In genomic region chr22:37610480-37611148, GRCh38 we compare ENCODE assay signal across 11 cellular contexts.
DNase-seq lines count a peak whose midpoint lies in the region; ATAC-seq, FAIRE-seq and TF ChIP-seq lines count a peak whose summit lies in the region.
"Had no signal": no experiment of that assay in that cellular context is flagged by ENCODE, and none has a peak within 500 bp of the region (broad histone marks: within the 10 kb centered on the region; RNA-seq: fewer than 3 reads in every experiment).

No MANE protein-coding gene starts in this region.

- peaks cover 41% of the 10 kb centered on the region for H3K4me1 Mint-ChIP-seq in activated naive CD8-positive, alpha-beta T cell treated with anti-CD3 and anti-CD28 coated beads, Interleukin-2, amount 50 U/mL, for 24 hours

- H3K4me3 ChIP-seq in BLaER1, result peak overlapping the region; percentile 95
- peak overlapping the region; percentile 97 for H3K4me3 ChIP-seq in LNCaP clone FGC (ENCODE audit: low read depth, low read length)
- H3K4me3 ChIP-seq in muscle layer of duodenum (ENCODE audit: low read depth in 1 of 2, low read length in 2 of 2), result peak overlapping the region in 1 of 2 donors; percentile 90

- H3K27me3 ChIP-seq in BLaER1, result no peaks in the 10 kb centered on the region
- no peaks in the 10 kb centered on the region for H3K27me3 ChIP-seq in muscle layer of duodenum (ENCODE audit: low read depth, low read length)
- H3K27me3 ChIP-seq: pancreas had no signal

- no peaks in the 10 kb centered on the region for H3K9me3 Mint-ChIP-seq in activated naive CD8-positive, alpha-beta T cell treated with anti-CD3 and anti-CD28 coated beads, Interleukin-2, amount 50 U/mL, for 24 hours

- H3K27me3 Mint-ChIP-seq in activated naive CD8-positive, alpha-beta T cell treated with anti-CD3 and anti-CD28 coated beads, Interleukin-2, amount 50 U/mL, for 24 hours, result no peaks in the 10 kb centered on the region

- H4K20me1 ChIP-seq in BLaER1, result 0 out of 2 replicates have a peak, but pooled peaks cover 14% of the 10 kb centered on the region

- DNase-seq in LNCaP clone FGC (ENCODE audit: low read depth) (no peak), NCI-H1092 (lab: John Stamatoyannopoulos, UW) (no peak), SHP77 (lab: John Stamatoyannopoulos, UW) (no peak), urothelium cell line (ENCODE audit: low spot score) (no peak), GF-D8 (lab: John Stamatoyannopoulos, UW) (no peak)
- no peak for DNase-seq in activated naive CD8-positive, alpha-beta T cell treated with anti-CD3 and anti-CD28 coated beads, Interleukin-2, amount 50 U/mL, for 24 hours
- DNase-seq: activated CD4-positive, alpha-beta T cell treated with anti-CD3 and anti-CD28 coated beads, Interleukin-2, amount 50 U/mL, for 48 hours; NCI-H1105; pancreas had no signal

- peak overlapping the region; percentile 93 for H3K9ac ChIP-seq in BLaER1

- H3K27ac ChIP-seq in BLaER1, result peak overlapping the region; percentile 93
- H3K27ac ChIP-seq in muscle layer of duodenum (ENCODE audit: low read length), result peak overlapping the region; percentile 20

- H3K36me3 ChIP-seq in BLaER1 (peaks cover 43% of the 10 kb centered on the region), muscle layer of duodenum (ENCODE audit: control insufficient read depth in 1 of 2, insufficient read depth in 2 of 2, low read length in 2 of 2) (peaks cover 0 to 10% of the 10 kb centered on the region in 2 donors)
- H3K36me3 ChIP-seq: pancreas had no signal

- H3K9me3 ChIP-seq in BLaER1, result no peaks in the 10 kb centered on the region
- H3K9me3 ChIP-seq in muscle layer of duodenum (ENCODE audit: control insufficient read depth in 1 of 2, low read length in 2 of 2), result no peaks in the 10 kb centered on the region
- H3K9me3 ChIP-seq: pancreas had no signal

- peaks cover 10% of the 10 kb centered on the region for H3K36me3 Mint-ChIP-seq in activated naive CD8-positive, alpha-beta T cell treated with anti-CD3 and anti-CD28 coated beads, Interleukin-2, amount 50 U/mL, for 24 hours (ENCODE audit: low read depth)

- no peak for FAIRE-seq in urothelium cell line (lab: Jason Lieb, UNC)
- FAIRE-seq: pancreas had no signal

- no peak for TF ChIP-seq CTCF in LNCaP clone FGC (IDR thresholded peaks at IDR 0.05; ENCODE audit: control insufficient read depth, extremely low read depth, insufficient read depth)

- peak overlapping the region; percentile 99 for H3K4me3 Mint-ChIP-seq in activated naive CD8-positive, alpha-beta T cell treated with anti-CD3 and anti-CD28 coated beads, Interleukin-2, amount 50 U/mL, for 24 hours

- peak overlapping the region; percentile 47 for H3K27ac Mint-ChIP-seq in activated naive CD8-positive, alpha-beta T cell treated with anti-CD3 and anti-CD28 coated beads, Interleukin-2, amount 50 U/mL, for 24 hours

- H3K4me1 ChIP-seq in BLaER1, result peaks cover 45% of the 10 kb centered on the region
- H3K4me1 ChIP-seq in muscle layer of duodenum (ENCODE audit: control insufficient read depth in 1 of 2, insufficient read depth in 2 of 2, low read length in 2 of 2), result peaks cover 16 to 49% of the 10 kb centered on the region in 2 donors

- H3K4me2 ChIP-seq in BLaER1, result peak overlapping the region; percentile 99

- no peak for ATAC-seq in activated naive CD8-positive, alpha-beta T cell treated with anti-CD3 and anti-CD28 coated beads, Interleukin-2, amount 50 U/mL, for 24 hours
- ATAC-seq: pancreas had no signal
